Comparison of ENCODE assay signal across 10 cellular contexts in genomic region chr6:73566954-73567591, GRCh38. TPM values are rescaled to one million over a fixed set of nuclear protein-coding genes. Genes with fewer than 3 reads are reported as not detected.
A peak's percentile ranks its signal among the peaks of the same experiment; 100 is the strongest.
DNase-seq lines count a peak whose midpoint lies in the region; ATAC-seq and TF ChIP-seq lines count a peak whose summit lies in the region.
"Had no signal": no experiment of that assay in that cellular context is flagged by ENCODE, and none has a peak within 500 bp of the region (broad histone marks: within the 10 kb centered on the region; RNA-seq: fewer than 3 reads in every experiment).

No MANE protein-coding gene starts in this region.

- peaks cover 3% of the 10 kb centered on the region for H3K4me1 Mint-ChIP-seq in activated CD4-positive, alpha-beta T cell treated with anti-CD3 and anti-CD28 coated beads for 36 hours

- peak; percentile 72 for DNase-seq in EL
- DNase-seq in RKO (ENCODE audit: low spot score), result peak; percentile 80
- no peak for DNase-seq in Right ventricle myocardium inferior (ENCODE audit: missing footprints)
- peak; percentile 86 for DNase-seq in posterior vena cava (ENCODE audit: low spot score)
- no peak for DNase-seq in activated CD4-positive, alpha-beta T cell treated with anti-CD3 and anti-CD28 coated beads for 36 hours
- DNase-seq in GOT3 (lab: John Stamatoyannopoulos, UW), result no peak
- DNase-seq in GM13977 (ENCODE audit: low spot score), result no peak
- DNase-seq: activated CD8-positive, alpha-beta T cell treated with anti-CD3 and anti-CD28 coated beads for 36 hours; NCI-H1694 treated with DMSO at 0.1 percent for 48 hours had no signal

- no peaks in the 10 kb centered on the region for H3K9me3 Mint-ChIP-seq in activated CD4-positive, alpha-beta T cell treated with anti-CD3 and anti-CD28 coated beads for 36 hours (ENCODE audit: low read depth)
- H3K9me3 Mint-ChIP-seq: activated CD8-positive, alpha-beta T cell treated with anti-CD3 and anti-CD28 coated beads for 36 hours had no signal

- no peaks in the 10 kb centered on the region for H3K27me3 Mint-ChIP-seq in activated CD4-positive, alpha-beta T cell treated with anti-CD3 and anti-CD28 coated beads for 36 hours
- H3K27me3 Mint-ChIP-seq: activated CD8-positive, alpha-beta T cell treated with anti-CD3 and anti-CD28 coated beads for 36 hours had no signal

- no peak overlapping the region for H3K4me3 Mint-ChIP-seq in activated CD4-positive, alpha-beta T cell treated with anti-CD3 and anti-CD28 coated beads for 36 hours
- H3K4me3 Mint-ChIP-seq: activated CD8-positive, alpha-beta T cell treated with anti-CD3 and anti-CD28 coated beads for 36 hours had no signal

- POLR2A ChIA-PET in activated CD4-positive, alpha-beta T cell treated with anti-CD3 and anti-CD28 coated beads for 36 hours (lab: Charles Lee), result interaction anchor here (0.7 to 1.1 kb wide), 2 partner anchors 53 to 122 kb away, joined by 3 to 5 read pairs; no protein-coding TSS in a partner anchor

- no peak for TF ChIP-seq CTCF in GM13977 (IDR thresholded peaks at IDR 0.05; ENCODE audit: extremely low read depth, insufficient read depth, missing control alignments)

- ATAC-seq in Right ventricle myocardium inferior (peak; percentile 16), HG03342 (IDR thresholded peaks at IDR 0.05; ENCODE audit: unreplicated experiment) (no peak)
- no peak for ATAC-seq in activated CD4-positive, alpha-beta T cell treated with anti-CD3 and anti-CD28 coated beads for 36 hours
- ATAC-seq: activated CD8-positive, alpha-beta T cell treated with anti-CD3 and anti-CD28 coated beads for 36 hours had no signal

- H3K36me3 Mint-ChIP-seq in activated CD4-positive, alpha-beta T cell treated with anti-CD3 and anti-CD28 coated beads for 36 hours (ENCODE audit: low read depth), result no peaks in the 10 kb centered on the region

- intact Hi-C loops in Right ventricle myocardium inferior (cut with DNase I) (loop anchor here (5.0 kb wide), 1 partner anchor 45 kb away; the partner anchor contains the start of gene EEF1A1), posterior vena cava (cut with DNase I) (loop anchor here in 1 of 2 donors (5.0 kb wide), 1 partner anchor 40 kb away; no protein-coding TSS in a partner anchor)
- intact Hi-C loops in activated CD4-positive, alpha-beta T cell treated with anti-CD3 and anti-CD28 coated beads for 36 hours (cut with DNase I, micrococcal nuclease), result no loop called here

- CTCF ChIA-PET in activated CD4-positive, alpha-beta T cell treated with anti-CD3 and anti-CD28 coated beads for 36 hours (lab: Charles Lee), result no interaction called here

- in situ Hi-C loops in GM13977 (cut with MboI; ENCODE audit: low pct_unique_long_range_greater_than_20kb, low sequenced_read_pairs, unreplicated experiment), result no loop called here

- H3K27ac Mint-ChIP-seq in activated CD4-positive, alpha-beta T cell treated with anti-CD3 and anti-CD28 coated beads for 36 hours, result no peak overlapping the region
- H3K27ac Mint-ChIP-seq: activated CD8-positive, alpha-beta T cell treated with anti-CD3 and anti-CD28 coated beads for 36 hours had no signal

RNA-seq across cellular contexts. Expression of gene EEF1A1, which starts 46.2 kb away (rescaled TPM):
- total RNA-seq in Right ventricle myocardium inferior (1,647 TPM), posterior vena cava (1,000 to 10,000 TPM; 7,949 to 8,333 TPM)
- total RNA-seq in activated CD4-positive, alpha-beta T cell treated with anti-CD3 and anti-CD28 coated beads for 36 hours, result over 10,000 TPM; 11,209 to 15,482 TPM

Comparison
In these comparisons a context has a peak if more than half of its experiments do, and no peak if none do; other contexts are left out.
1. DNase-seq: peak in EL (single experiment), RKO (single experiment) and posterior vena cava (single experiment); none in Right ventricle myocardium inferior (single experiment), activated CD4-positive, alpha-beta T cell treated with anti-CD3 and anti-CD28 coated beads for 36 hours (single experiment), GOT3 (single experiment) and GM13977 (single experiment).